In the genomic region with DNA sequence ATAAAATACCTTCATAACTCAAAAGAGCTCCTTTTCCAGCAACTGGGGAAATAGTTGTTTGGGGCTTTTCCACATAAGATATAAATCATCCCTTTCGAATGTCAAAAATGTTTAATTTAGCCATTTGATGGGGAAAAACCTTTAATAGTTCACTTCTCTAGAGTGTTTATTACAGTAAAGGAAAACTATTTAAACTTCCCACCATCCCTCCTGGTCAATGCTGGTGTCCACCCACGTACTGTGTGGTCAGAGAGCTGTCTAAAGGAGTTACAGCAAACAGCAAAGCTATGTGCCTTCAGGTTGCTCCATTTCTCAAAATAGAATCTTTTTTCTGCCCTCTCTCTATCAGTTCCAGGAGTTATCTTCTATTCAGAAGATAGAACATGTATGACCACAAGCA, we compare ENCODE assay signal across 13 cellular contexts. TPM values are rescaled to one million over a fixed set of nuclear protein-coding genes. Genes with fewer than 3 reads are reported as not detected.
DNase-seq lines count a peak whose midpoint lies in the region; ATAC-seq and TF ChIP-seq lines count a peak whose summit lies in the region.
"Had no signal": no experiment of that assay in that cellular context is flagged by ENCODE, and none has a peak within 500 bp of the region (broad histone marks: within the 10 kb centered on the region; RNA-seq: fewer than 3 reads in every experiment).

No MANE protein-coding gene starts in this region.

- POLR2A ChIA-PET in BJ (lab: Charles Lee) = no interaction called here
- POLR2A ChIA-PET in naive thymus-derived CD4-positive, alpha-beta T cell (lab: Charles Lee) = no interaction called here

- H3K4me3 Mint-ChIP-seq in HFFc6 = no peak overlapping the region
- H3K4me3 Mint-ChIP-seq in naive thymus-derived CD4-positive, alpha-beta T cell = peak overlapping the region in 6 of 10 donors; percentile 2 to 55 (median 30)
- H3K4me3 Mint-ChIP-seq: activated CD4-positive, alpha-beta T cell treated with anti-CD3 and anti-CD28 coated beads, Interleukin-2, amount 10 ng/mL, durations not matched to agents 24 days and 14 days had no signal

- TF ChIP-seq CTCF in BJ (IDR thresholded peaks at IDR 0.05; ENCODE audit: insufficient read depth, low read depth, low read length) = no peak
- no peak for TF ChIP-seq CTCF in HFFc6 (IDR thresholded peaks at IDR 0.05)
- no peak for TF ChIP-seq CTCF in cardiac fibroblast (IDR thresholded peaks at IDR 0.05; ENCODE audit: low read depth, low read length)

- no peak for ATAC-seq in naive thymus-derived CD4-positive, alpha-beta T cell
- no peak for ATAC-seq in activated CD4-positive, CD25-positive, alpha-beta regulatory T cell treated with anti-CD3 and anti-CD28 coated beads, Interleukin-2, amount 50 U/mL, for 24 hours
- ATAC-seq in HG02759 (IDR thresholded peaks at IDR 0.05; ENCODE audit: unreplicated experiment) (no peak), GM19463 (IDR thresholded peaks at IDR 0.05; ENCODE audit: unreplicated experiment) (no peak)
- ATAC-seq: left colon had no signal

- peaks cover 84% of the 10 kb centered on the region for H3K4me1 Mint-ChIP-seq in HFFc6 (ENCODE audit: low read depth)
- peaks cover 75 to 99% (median 89%) of the 10 kb centered on the region in 7 donors for H3K4me1 Mint-ChIP-seq in naive thymus-derived CD4-positive, alpha-beta T cell

- H3K27ac Mint-ChIP-seq in HFFc6 = peak overlapping the region; percentile 30; the same call in 1 of the 2 replicates
- H3K27ac Mint-ChIP-seq in naive thymus-derived CD4-positive, alpha-beta T cell = peak overlapping the region in 7 of 9 donors; percentile 5 to 60 (median 29)

- H3K4me1 ChIP-seq in naive thymus-derived CD4-positive, alpha-beta T cell (ENCODE audit: control insufficient read depth in 2 of 2, insufficient read depth in 2 of 2, low read length in 2 of 2) = peaks cover 78 to 84% of the 10 kb centered on the region in 2 donors

- no peaks in the 10 kb centered on the region for H3K9me3 ChIP-seq in naive thymus-derived CD4-positive, alpha-beta T cell (ENCODE audit: control insufficient read depth in 2 of 3, low read length in 3 of 3)

- intact Hi-C loops in naive thymus-derived CD4-positive, alpha-beta T cell (cut with micrococcal nuclease) = loop anchor here in 1 of 2 donors (1.0 to 2.0 kb wide), 2 partner anchors 11 to 13 kb away; no protein-coding TSS in a partner anchor

- H3K9me3 Mint-ChIP-seq in HFFc6 = no peaks in the 10 kb centered on the region
- no peaks in the 10 kb centered on the region for H3K9me3 Mint-ChIP-seq in naive thymus-derived CD4-positive, alpha-beta T cell
- H3K9me3 Mint-ChIP-seq: activated CD4-positive, alpha-beta T cell treated with anti-CD3 and anti-CD28 coated beads, Interleukin-2, amount 10 ng/mL, durations not matched to agents 24 days and 14 days had no signal

- DNase-seq in BJ (ENCODE audit: low read depth) (peak; percentile 47), HFFc6 (peak; percentile 52), cardiac fibroblast (ENCODE audit: low read depth in 2 of 2) (peak; percentile 53 to 68), HuH-7.5 (ENCODE audit: low spot score) (no peak)
- no peak for DNase-seq in naive thymus-derived CD4-positive, alpha-beta T cell
- DNase-seq: activated CD4-positive, alpha-beta T cell treated with anti-CD3 and anti-CD28 coated beads, Interleukin-2, amount 10 ng/mL, durations not matched to agents 24 days and 14 days; COR-L47; KG1; left colon; SHP77 treated with DMSO at 0.1 percent for 48 hours had no signal

- no peaks in the 10 kb centered on the region for H3K27me3 ChIP-seq in BJ (ENCODE audit: control insufficient read depth, insufficient read depth, low read length)
- H3K27me3 ChIP-seq in naive thymus-derived CD4-positive, alpha-beta T cell (ENCODE audit: control insufficient read depth in 2 of 2, insufficient read depth in 2 of 2, low read length in 2 of 2) = no peaks in the 10 kb centered on the region

- peaks cover 3% of the 10 kb centered on the region for H3K27me3 Mint-ChIP-seq in HFFc6 (ENCODE audit: insufficient read depth)
- H3K27me3 Mint-ChIP-seq in naive thymus-derived CD4-positive, alpha-beta T cell = no peaks in the 10 kb centered on the region
- H3K27me3 Mint-ChIP-seq: activated CD4-positive, alpha-beta T cell treated with anti-CD3 and anti-CD28 coated beads, Interleukin-2, amount 10 ng/mL, durations not matched to agents 24 days and 14 days had no signal

- no peak overlapping the region for H3K27ac ChIP-seq in naive thymus-derived CD4-positive, alpha-beta T cell (ENCODE audit: low read depth, low read length)

- CTCF ChIA-PET in BJ (lab: Yijun Ruan, JAX) = interaction anchor here (1.2 kb wide), 1 partner anchor 14 kb away, joined by 4 read pairs; no protein-coding TSS in a partner anchor
- CTCF ChIA-PET in naive thymus-derived CD4-positive, alpha-beta T cell (lab: Charles Lee) = interaction anchor here (0.7 to 1.3 kb wide), 2 partner anchors 16 to 53 kb away, joined by 3 read pairs; no protein-coding TSS in a partner anchor

- H3K36me3 ChIP-seq in BJ (ENCODE audit: control insufficient read depth, insufficient read depth, low read length) = no peaks in the 10 kb centered on the region
- no peaks in the 10 kb centered on the region for H3K36me3 ChIP-seq in naive thymus-derived CD4-positive, alpha-beta T cell (ENCODE audit: control insufficient read depth in 2 of 3, insufficient read depth in 3 of 3, low read length in 3 of 3)

- peaks cover 17% of the 10 kb centered on the region for H3K36me3 Mint-ChIP-seq in HFFc6 (ENCODE audit: low read depth)
- H3K36me3 Mint-ChIP-seq in naive thymus-derived CD4-positive, alpha-beta T cell = peaks cover 0 to 22% (median 9%) of the 10 kb centered on the region in 5 donors

- H3K4me3 ChIP-seq in BJ (ENCODE audit: low read depth, low read length) (no peak overlapping the region), cardiac fibroblast (replicated peaks in 1 of 2; ENCODE audit: low read depth in 2 of 2, low read length in 2 of 2) (no peak overlapping the region)
- H3K4me3 ChIP-seq in naive thymus-derived CD4-positive, alpha-beta T cell (ENCODE audit: low read length) = no peak overlapping the region

RNA-seq across cellular contexts. Expression of a gene that starts 33.5 kb away (rescaled TPM):
- polyA plus RNA-seq in BJ (2011; rRNA removed) = 14.1 and 16.7 TPM in 2 replicates
- 93.8 and 102 TPM in 2 replicates for polyA minus RNA-seq in BJ (2011; rRNA and poly(A)+ RNA removed)
- 10 to 100 TPM; 23.8 to 33.0 (median 27.7) TPM for total RNA-seq in HFFc6 (2021; fragmentation: NEBNext Ultra II Directional; extraction: Animal tissue kit (Norgen Biotek cat#: 25700))
- total RNA-seq in naive thymus-derived CD4-positive, alpha-beta T cell = 100 to 1,000 TPM; 121 to 230 (median 202) TPM
- 10 to 100 TPM; 17.4 to 24.0 TPM for polyA plus RNA-seq in naive thymus-derived CD4-positive, alpha-beta T cell

Comparison
In these comparisons a context has a peak if more than half of its experiments do, and no peak if none do; other contexts are left out.
1. DNase-seq: peak in BJ (single experiment), HFFc6 (single experiment) and cardiac fibroblast (2 of 2); none in naive thymus-derived CD4-positive, alpha-beta T cell (0 of 9) and HuH-7.5 (single experiment).